In the genomic region with DNA sequence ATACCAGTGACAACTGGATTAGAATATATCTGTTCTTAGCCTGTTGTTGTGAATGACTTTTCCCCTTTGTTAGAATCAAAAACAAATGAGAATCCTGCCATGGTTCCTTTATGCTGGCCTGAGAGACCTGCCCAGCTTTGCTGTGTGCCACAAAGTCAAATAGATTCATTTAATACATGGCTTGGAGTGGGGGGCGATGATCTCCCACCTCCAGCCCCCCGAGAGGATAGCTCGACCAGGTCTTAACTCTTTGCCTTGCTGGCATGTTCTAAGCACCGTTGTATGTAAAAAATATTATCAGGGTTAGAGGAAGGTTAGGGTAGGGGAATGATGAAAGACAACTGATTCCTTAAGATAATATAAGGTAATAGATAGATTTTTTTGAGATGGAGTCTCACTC, we compare ENCODE assay signal across 14 cellular contexts. TPM values are rescaled to one million over a fixed set of nuclear protein-coding genes. Genes with fewer than 3 reads are reported as not detected.
A peak's percentile ranks its signal among the peaks of the same experiment; 100 is the strongest.
DNase-seq lines count a peak whose midpoint lies in the region; ATAC-seq and TF ChIP-seq lines count a peak whose summit lies in the region.
"Had no signal": no experiment of that assay in that cellular context is flagged by ENCODE, and none has a peak within 500 bp of the region (broad histone marks: within the 10 kb centered on the region; RNA-seq: fewer than 3 reads in every experiment).

No MANE protein-coding gene starts in this region.

- POLR2A ChIA-PET in activated CD4-positive, alpha-beta T cell treated with anti-CD3 and anti-CD28 coated beads for 36 hours (lab: Charles Lee), result interaction anchor here (0.6 to 0.7 kb wide), 3 partner anchors 64 to 547 kb away, joined by 3 to 4 read pairs (median 3); no protein-coding TSS in a partner anchor

- H3K4me1 ChIP-seq in Peyer's patch, result peaks cover 0 to 10% (median 2%) of the 10 kb centered on the region in 4 donors
- peaks cover 34% of the 10 kb centered on the region for H3K4me1 ChIP-seq in effector memory CD4-positive, alpha-beta T cell (ENCODE audit: control insufficient read depth, insufficient read depth, low read length, poor library complexity, severe bottlenecking)
- H3K4me1 ChIP-seq: tibial artery had no signal

- peaks cover 35% of the 10 kb centered on the region for H3K4me1 Mint-ChIP-seq in activated CD4-positive, alpha-beta T cell treated with anti-CD3 and anti-CD28 coated beads for 36 hours
- H3K4me1 Mint-ChIP-seq in stimulated activated effector memory CD8-positive, alpha-beta T cell treated with anti-CD3 and anti-CD28 coated beads, Interleukin-12 subunit alpha, Interleukin-12 subunit beta, amount 100 ng/mL, for 72 hours, result peaks cover 34% of the 10 kb centered on the region
- H3K4me1 Mint-ChIP-seq: mesothelial cell of epicardium had no signal

- CTCF ChIA-PET in activated CD4-positive, alpha-beta T cell treated with anti-CD3 and anti-CD28 coated beads for 36 hours (lab: Charles Lee), result interaction anchor here (0.5 to 2.1 kb wide), 8 partner anchors 12 to 113 kb away, joined by 3 to 6 read pairs (median 3); no protein-coding TSS in a partner anchor

- no peak for ATAC-seq in activated CD4-positive, alpha-beta T cell treated with anti-CD3 and anti-CD28 coated beads for 36 hours
- ATAC-seq in stimulated activated effector memory CD8-positive, alpha-beta T cell treated with anti-CD3 and anti-CD28 coated beads, Interleukin-12 subunit alpha, Interleukin-12 subunit beta, amount 100 ng/mL, for 72 hours, result no peak
- ATAC-seq in HG03460 (IDR thresholded peaks at IDR 0.05; ENCODE audit: unreplicated experiment), result no peak
- no peak for ATAC-seq in HG03025 (IDR thresholded peaks at IDR 0.05; ENCODE audit: low FRiP score, unreplicated experiment)

- H3K27ac Mint-ChIP-seq in activated CD4-positive, alpha-beta T cell treated with anti-CD3 and anti-CD28 coated beads for 36 hours, result peak overlapping the region; percentile 88
- peak overlapping the region; percentile 97 for H3K27ac Mint-ChIP-seq in stimulated activated effector memory CD8-positive, alpha-beta T cell treated with anti-CD3 and anti-CD28 coated beads, Interleukin-12 subunit alpha, Interleukin-12 subunit beta, amount 100 ng/mL, for 72 hours
- H3K27ac Mint-ChIP-seq: mesothelial cell of epicardium had no signal

- TF ChIP-seq POLR2A in Peyer's patch (IDR thresholded peaks at IDR 0.05), result no peak

- TF ChIP-seq CTCF in Peyer's patch (IDR thresholded peaks at IDR 0.05), result no peak

- H3K36me3 Mint-ChIP-seq in activated CD4-positive, alpha-beta T cell treated with anti-CD3 and anti-CD28 coated beads for 36 hours (ENCODE audit: low read depth), result no peaks in the 10 kb centered on the region
- H3K36me3 Mint-ChIP-seq in stimulated activated effector memory CD8-positive, alpha-beta T cell treated with anti-CD3 and anti-CD28 coated beads, Interleukin-12 subunit alpha, Interleukin-12 subunit beta, amount 100 ng/mL, for 72 hours, result no peaks in the 10 kb centered on the region
- H3K36me3 Mint-ChIP-seq: mesothelial cell of epicardium had no signal

- no peak overlapping the region for H3K4me3 Mint-ChIP-seq in activated CD4-positive, alpha-beta T cell treated with anti-CD3 and anti-CD28 coated beads for 36 hours
- peak overlapping the region; percentile 63 for H3K4me3 Mint-ChIP-seq in stimulated activated effector memory CD8-positive, alpha-beta T cell treated with anti-CD3 and anti-CD28 coated beads, Interleukin-12 subunit alpha, Interleukin-12 subunit beta, amount 100 ng/mL, for 72 hours
- H3K4me3 Mint-ChIP-seq: mesothelial cell of epicardium had no signal

- H3K36me3 ChIP-seq in Peyer's patch, result no peaks in the 10 kb centered on the region
- no peaks in the 10 kb centered on the region for H3K36me3 ChIP-seq in effector memory CD4-positive, alpha-beta T cell (ENCODE audit: control insufficient read depth, insufficient read depth, low read length)
- H3K36me3 ChIP-seq: tibial artery had no signal

- intact Hi-C loops in activated CD4-positive, alpha-beta T cell treated with anti-CD3 and anti-CD28 coated beads for 36 hours (cut with DNase I, micrococcal nuclease), result no loop called here

- no peak for DNase-seq in activated CD4-positive, alpha-beta T cell treated with anti-CD3 and anti-CD28 coated beads for 36 hours
- DNase-seq in activated CD4-positive, alpha-beta T cell treated with anti-CD3 and anti-CD28 coated beads for 4 hours, result no peak
- DNase-seq in Peyer's patch (no peak), GF-D8 (lab: John Stamatoyannopoulos, UW) (no peak)
- no peak for DNase-seq in effector memory CD4-positive, alpha-beta T cell
- DNase-seq in stimulated activated effector memory CD8-positive, alpha-beta T cell treated with anti-CD3 and anti-CD28 coated beads, Interleukin-12 subunit alpha, Interleukin-12 subunit beta, amount 100 ng/mL, for 72 hours (ENCODE audit: low spot score in 2 of 2), result no peak
- DNase-seq: DMS79 treated with DMSO at 0.1 percent for 48 hours, NCI-H1930 had no signal

- no peaks in the 10 kb centered on the region for H3K9me3 ChIP-seq in Peyer's patch
- H3K9me3 ChIP-seq in effector memory CD4-positive, alpha-beta T cell (ENCODE audit: control insufficient read depth, low read length), result no peaks in the 10 kb centered on the region
- H3K9me3 ChIP-seq: tibial artery had no signal

- H3K27me3 ChIP-seq in Peyer's patch, result no peaks in the 10 kb centered on the region
- H3K27me3 ChIP-seq in effector memory CD4-positive, alpha-beta T cell (replicated peaks; ENCODE audit: control insufficient read depth, insufficient read depth, low read length, poor library complexity, severe bottlenecking), result no peaks in the 10 kb centered on the region
- H3K27me3 ChIP-seq: tibial artery had no signal

- H3K9me3 Mint-ChIP-seq in activated CD4-positive, alpha-beta T cell treated with anti-CD3 and anti-CD28 coated beads for 36 hours (ENCODE audit: low read depth), result no peaks in the 10 kb centered on the region
- H3K9me3 Mint-ChIP-seq in stimulated activated effector memory CD8-positive, alpha-beta T cell treated with anti-CD3 and anti-CD28 coated beads, Interleukin-12 subunit alpha, Interleukin-12 subunit beta, amount 100 ng/mL, for 72 hours, result peaks cover 3% of the 10 kb centered on the region
- H3K9me3 Mint-ChIP-seq: mesothelial cell of epicardium had no signal

- no peak overlapping the region for H3K4me3 ChIP-seq in Peyer's patch
- H3K4me3 ChIP-seq in effector memory CD4-positive, alpha-beta T cell (ENCODE audit: insufficient read depth, low read depth, low read length, poor library complexity, severe bottlenecking), result no peak overlapping the region
- H3K4me3 ChIP-seq: tibial artery had no signal

- no peaks in the 10 kb centered on the region for H3K27me3 Mint-ChIP-seq in activated CD4-positive, alpha-beta T cell treated with anti-CD3 and anti-CD28 coated beads for 36 hours

- peak overlapping the region; percentile 56 to 83 (median 74) for H3K27ac ChIP-seq in Peyer's patch
- peak overlapping the region; percentile 72 for H3K27ac ChIP-seq in effector memory CD4-positive, alpha-beta T cell (ENCODE audit: insufficient read depth, low read length, poor library complexity, severe bottlenecking)

RNA-seq across cellular contexts. Expression of gene DGKD, which starts 22.2 kb away (rescaled TPM):
- 10 to 100 TPM; 57.0 to 62.6 TPM for total RNA-seq in activated CD4-positive, alpha-beta T cell treated with anti-CD3 and anti-CD28 coated beads for 36 hours
- total RNA-seq in Peyer's patch, result 100 to 1,000 TPM in 2 of 4 donors, 10 to 100 TPM in 2; 67.7 to 195 (median 125) TPM

RNA-seq across cellular contexts. Expression of gene SAG, which starts 24.5 kb away (rescaled TPM):
- under 1 TPM in 1 of 2 experiments, not detected in 1; 0.39 TPM for total RNA-seq in activated CD4-positive, alpha-beta T cell treated with anti-CD3 and anti-CD28 coated beads for 36 hours
- total RNA-seq in Peyer's patch, result not detected
- total RNA-seq: astrocyte; mesothelial cell of epicardium; T-helper 1 cell treated with Interleukin-12 subunit alpha and Interleukin-12 subunit beta and Interleukin-4 antibody, amounts not matched to agents 30 ng/mL and 1 ng/mL, for 36 hours had no signal
